ENCODE assay signal across 11 cellular contexts in genomic region chr18:47260138-47260923, GRCh38. TPM values are rescaled to one million over a fixed set of nuclear protein-coding genes. Genes with fewer than 3 reads are reported as not detected.
A peak's percentile ranks its signal among the peaks of the same experiment; 100 is the strongest.
DNase-seq lines count a peak whose midpoint lies in the region; ATAC-seq and TF ChIP-seq lines count a peak whose summit lies in the region.
"Had no signal": no experiment of that assay in that cellular context is flagged by ENCODE, and none has a peak within 500 bp of the region (broad histone marks: within the 10 kb centered on the region; RNA-seq: fewer than 3 reads in every experiment).

No MANE protein-coding gene starts in this region.

- CTCF ChIA-PET in mammary epithelial cell (lab: Charles Lee; ENCODE audit: low non-redundant PET) (no interaction called here), T-cell (lab: Charles Lee) (no interaction called here)

- ATAC-seq in DND-41 (ENCODE audit: insufficient read depth, low read depth): peak; percentile 35; the same call in 1 of the 3 replicates
- ATAC-seq in right lobe of liver: peak; percentile 54 to 84 (median 64)
- ATAC-seq in T-cell (replicated peaks in 1 of 4): no peak
- ATAC-seq in gastrocnemius medialis: no peak

- no TSS peak for BruUV-seq in mammary epithelial cell (replicated peaks; lab: Mats Ljungman, UMichigan)

- H2AFZ ChIP-seq in DND-41 (ENCODE audit: low read depth, low read length) (no peak overlapping the region), mammary epithelial cell (ENCODE audit: low read depth, low read length) (no peak overlapping the region)

- no peaks in the 10 kb centered on the region for H3K4me1 ChIP-seq in DND-41 (ENCODE audit: insufficient read depth, low read length)
- no peaks in the 10 kb centered on the region for H3K4me1 ChIP-seq in mammary epithelial cell (ENCODE audit: insufficient read depth, low read length)
- H3K4me1 ChIP-seq in right lobe of liver: no peaks in the 10 kb centered on the region
- peaks cover 5 to 10% of the 10 kb centered on the region in 2 donors for H3K4me1 ChIP-seq in gastrocnemius medialis
- H3K4me1 ChIP-seq: SJCRH30 had no signal

- no peaks in the 10 kb centered on the region for H3K36me3 Mint-ChIP-seq in T-cell
- H3K36me3 Mint-ChIP-seq: brain had no signal

- TF ChIP-seq POLR2A in right lobe of liver (IDR thresholded peaks at IDR 0.05) (no peak), gastrocnemius medialis (IDR thresholded peaks at IDR 0.05) (no peak)

- H3K36me3 ChIP-seq in DND-41 (ENCODE audit: insufficient read depth, low read length) (no peaks in the 10 kb centered on the region), mammary epithelial cell (ENCODE audit: insufficient read depth, low read length) (no peaks in the 10 kb centered on the region), right lobe of liver (no peaks in the 10 kb centered on the region), gastrocnemius medialis (no peaks in the 10 kb centered on the region)
- H3K36me3 ChIP-seq: SJCRH30 had no signal

- peak; percentile 15 for DNase-seq in DND-41
- DNase-seq in LNCaP clone FGC (ENCODE audit: low read depth): peak; percentile 14
- peak; percentile 43 for DNase-seq in mammary epithelial cell
- peak in 2 of 3 donors; percentile 55 to 59 for DNase-seq in right lobe of liver
- DNase-seq in T-cell: no peak
- no peak for DNase-seq in gastrocnemius medialis
- no peak for DNase-seq in coronary artery (ENCODE audit: low spot score)
- no peak for DNase-seq in middle frontal gyrus (ENCODE audit: extremely low spot score, low spot score)
- DNase-seq: naive B cell had no signal

- in situ Hi-C loops in mammary epithelial cell (cut with MboI; ENCODE audit: low sequenced_read_pairs in 2 of 2): no loop called here
- in situ Hi-C loops in gastrocnemius medialis (cut with MboI; ENCODE audit: low sequenced_read_pairs in 4 of 4): no loop called here

- no peak overlapping the region for H3K27ac Mint-ChIP-seq in T-cell
- H3K27ac Mint-ChIP-seq: brain had no signal

- no peak overlapping the region for H3K4me3 ChIP-seq in DND-41 (ENCODE audit: low read depth in 1 of 2, low read length in 2 of 2)
- H3K4me3 ChIP-seq in LNCaP clone FGC (ENCODE audit: low read depth, low read length): no peak overlapping the region
- H3K4me3 ChIP-seq in mammary epithelial cell (replicated peaks in 1 of 3; ENCODE audit: insufficient read depth in 1 of 3, low read depth in 2 of 3, low read length in 3 of 3): no peak overlapping the region
- H3K4me3 ChIP-seq in right lobe of liver: no peak overlapping the region
- H3K4me3 ChIP-seq in gastrocnemius medialis: no peak overlapping the region
- no peak overlapping the region for H3K4me3 ChIP-seq in coronary artery
- H3K4me3 ChIP-seq: SJCRH30 had no signal

- H4K20me1 ChIP-seq in DND-41 (ENCODE audit: insufficient read depth, low read length): no peaks in the 10 kb centered on the region
- no peaks in the 10 kb centered on the region for H4K20me1 ChIP-seq in mammary epithelial cell (ENCODE audit: insufficient read depth, low read length)

- H3K79me2 ChIP-seq in DND-41 (ENCODE audit: insufficient read depth, low read length): no peaks in the 10 kb centered on the region
- no peaks in the 10 kb centered on the region for H3K79me2 ChIP-seq in mammary epithelial cell (ENCODE audit: insufficient read depth, low read length)

- H3K4me2 ChIP-seq in DND-41 (ENCODE audit: insufficient read depth, low read length) (no peak overlapping the region), mammary epithelial cell (ENCODE audit: insufficient read depth, low read depth, low read length) (no peak overlapping the region)

- H3K27ac ChIP-seq in DND-41 (ENCODE audit: low read length) (no peak overlapping the region), mammary epithelial cell (ENCODE audit: insufficient read depth, low read depth, low read length) (no peak overlapping the region), right lobe of liver (no peak overlapping the region), gastrocnemius medialis (no peak overlapping the region), coronary artery (no peak overlapping the region)
- H3K27ac ChIP-seq: SJCRH30 had no signal

- intact Hi-C loops in mammary epithelial cell (cut with micrococcal nuclease): no loop called here
- intact Hi-C loops in right lobe of liver (cut with DNase I): no loop called here
- intact Hi-C loops in gastrocnemius medialis (cut with DNase I; ENCODE audit: low total_unique reads): no loop called here

- no peak for TF ChIP-seq CTCF in DND-41 (IDR thresholded peaks at IDR 0.05; ENCODE audit: borderline replicate concordance, extremely low read depth, low read length, poor library complexity, severe bottlenecking)
- TF ChIP-seq CTCF in LNCaP clone FGC (IDR thresholded peaks at IDR 0.05; ENCODE audit: control insufficient read depth, extremely low read depth, insufficient read depth): no peak
- no peak for TF ChIP-seq CTCF in mammary epithelial cell (conservative IDR thresholded peaks at IDR 0.05 in 1 of 2, IDR thresholded peaks at IDR 0.05 in 1 of 2; ENCODE audit: extremely low read depth in 1 of 2, insufficient read depth in 1 of 2, low read depth in 1 of 2, low read length in 2 of 2)
- TF ChIP-seq CTCF in right lobe of liver (IDR thresholded peaks at IDR 0.05): no peak
- no peak for TF ChIP-seq CTCF in gastrocnemius medialis (IDR thresholded peaks at IDR 0.05 in 4 of 5, conservative IDR thresholded peaks at IDR 0.05 in 1 of 5)
- TF ChIP-seq CTCF in coronary artery (IDR thresholded peaks at IDR 0.05): no peak

- dilution Hi-C loops in mammary epithelial cell (cut with HindIII; ENCODE audit: low sequenced_read_pairs): no loop called here

- H3K27me3 Mint-ChIP-seq in T-cell: peaks cover 61 to 85% of the 10 kb centered on the region in 2 donors

- 17% methylated on average over 10 of the region's 36 CpGs for WGBS in mammary epithelial cell (ENCODE audit: low coverage, missing lambda C conversion rate)
- 9% methylated on average over 19 of the region's 36 CpGs for WGBS in right lobe of liver (ENCODE audit: insufficient coverage, low coverage, low lambda C conversion rate, missing lambda C conversion rate)

- H3K27me3 ChIP-seq in DND-41 (ENCODE audit: insufficient read depth, low read length, poor library complexity) (no peaks in the 10 kb centered on the region), mammary epithelial cell (ENCODE audit: insufficient read depth, low read length) (peaks cover 48% of the 10 kb centered on the region), right lobe of liver (peaks cover 0 to 27% of the 10 kb centered on the region in 2 donors), gastrocnemius medialis (peaks cover 84 to 94% (median 92%) of the 10 kb centered on the region in 3 donors)
- H3K27me3 ChIP-seq: SJCRH30 had no signal

- H3K9me3 ChIP-seq in DND-41 (ENCODE audit: insufficient read depth, low read length, severe bottlenecking) (no peaks in the 10 kb centered on the region), mammary epithelial cell (replicated peaks; ENCODE audit: insufficient read depth, low read length) (no peaks in the 10 kb centered on the region), right lobe of liver (no peaks in the 10 kb centered on the region), gastrocnemius medialis (no peaks in the 10 kb centered on the region)
- H3K9me3 ChIP-seq: SJCRH30 had no signal

- H3K9ac ChIP-seq in DND-41 (ENCODE audit: low read depth, low read length) (no peak overlapping the region), mammary epithelial cell (ENCODE audit: insufficient read depth, low read length) (no peak overlapping the region)

- H3K4me1 Mint-ChIP-seq in T-cell: peaks cover 0 to 18% (median 6%) of the 10 kb centered on the region in 3 donors
- H3K4me1 Mint-ChIP-seq: naive B cell had no signal

- peaks cover 0 to 4% (median 0%) of the 10 kb centered on the region in 3 donors for H3K9me3 Mint-ChIP-seq in T-cell

- POLR2A ChIA-PET in T-cell (lab: Charles Lee): no interaction called here

- no peak overlapping the region for H3K4me3 Mint-ChIP-seq in T-cell

RNA-seq across cellular contexts. Expression of gene SKOR2, which starts 8.9 kb away (rescaled TPM):
- total RNA-seq in mammary epithelial cell (not detected), right lobe of liver (not detected), T-cell (not detected), gastrocnemius medialis (not detected)
- not detected for polyA plus RNA-seq in mammary epithelial cell
- not detected for polyA minus RNA-seq in mammary epithelial cell
- total RNA-seq: SJCRH30 had no signal

Comparison
In these comparisons a context has a peak if more than half of its experiments do, and no peak if none do; other contexts are left out.
1. ATAC-seq: peak in DND-41 (single experiment) and right lobe of liver (4 of 4); none in T-cell (0 of 4) and gastrocnemius medialis (0 of 2).
2. DNase-seq: peak in DND-41 (single experiment), LNCaP clone FGC (single experiment), mammary epithelial cell (single experiment) and right lobe of liver (2 of 3); none in T-cell (0 of 34), gastrocnemius medialis (0 of 2), coronary artery (single experiment) and middle frontal gyrus (single experiment).